ENCODE assay signal across 1 cellular context in genomic region chr18:9987931-9988330, GRCh38.
TF ChIP-seq lines count a peak whose summit lies in the region.

No MANE protein-coding gene starts in this region.

TF ChIP-seq in HepG2, 621 proteins besides CTCF, POLR2A, EP300 and RAD21 (continued from another document and continues in another):
- TF ChIP-seq, protein P1, sequence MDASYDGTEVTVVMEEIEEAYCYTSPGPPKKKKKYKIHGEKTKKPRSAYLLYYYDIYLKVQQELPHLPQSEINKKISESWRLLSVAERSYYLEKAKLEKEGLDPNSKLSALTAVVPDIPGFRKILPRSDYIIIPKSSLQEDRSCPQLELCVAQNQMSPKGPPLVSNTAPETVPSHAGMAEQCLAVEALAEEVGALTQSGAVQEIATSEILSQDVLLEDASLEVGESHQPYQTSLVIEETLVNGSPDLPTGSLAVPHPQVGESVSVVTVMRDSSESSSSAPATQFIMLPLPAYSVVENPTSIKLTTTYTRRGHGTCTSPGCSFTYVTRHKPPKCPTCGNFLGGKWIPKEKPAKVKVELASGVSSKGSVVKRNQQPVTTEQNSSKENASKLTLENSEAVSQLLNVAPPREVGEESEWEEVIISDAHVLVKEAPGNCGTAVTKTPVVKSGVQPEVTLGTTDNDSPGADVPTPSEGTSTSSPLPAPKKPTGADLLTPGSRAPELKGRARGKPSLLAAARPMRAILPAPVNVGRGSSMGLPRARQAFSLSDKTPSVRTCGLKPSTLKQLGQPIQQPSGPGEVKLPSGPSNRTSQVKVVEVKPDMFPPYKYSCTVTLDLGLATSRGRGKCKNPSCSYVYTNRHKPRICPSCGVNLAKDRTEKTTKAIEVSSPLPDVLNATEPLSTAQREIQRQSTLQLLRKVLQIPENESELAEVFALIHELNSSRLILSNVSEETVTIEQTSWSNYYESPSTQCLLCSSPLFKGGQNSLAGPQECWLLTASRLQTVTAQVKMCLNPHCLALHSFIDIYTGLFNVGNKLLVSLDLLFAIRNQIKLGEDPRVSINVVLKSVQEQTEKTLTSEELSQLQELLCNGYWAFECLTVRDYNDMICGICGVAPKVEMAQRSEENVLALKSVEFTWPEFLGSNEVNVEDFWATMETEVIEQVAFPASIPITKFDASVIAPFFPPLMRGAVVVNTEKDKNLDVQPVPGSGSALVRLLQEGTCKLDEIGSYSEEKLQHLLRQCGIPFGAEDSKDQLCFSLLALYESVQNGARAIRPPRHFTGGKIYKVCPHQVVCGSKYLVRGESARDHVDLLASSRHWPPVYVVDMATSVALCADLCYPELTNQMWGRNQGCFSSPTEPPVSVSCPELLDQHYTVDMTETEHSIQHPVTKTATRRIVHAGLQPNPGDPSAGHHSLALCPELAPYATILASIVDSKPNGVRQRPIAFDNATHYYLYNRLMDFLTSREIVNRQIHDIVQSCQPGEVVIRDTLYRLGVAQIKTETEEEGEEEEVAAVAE (CRISPR knock-in tag; IDR thresholded peaks at IDR 0.05; ENCODE audit: borderline replicate concordance) = no peak
- TF ChIP-seq NCOR1 (IDR thresholded peaks at IDR 0.05; ENCODE audit: borderline replicate concordance, low read length) (no peak), ZNF501 (CRISPR knock-in tag; IDR thresholded peaks at IDR 0.05) (0 out of 2 replicates have a peak, but pooled peaks have one; percentile 37), ZNF414 (CRISPR knock-in tag; IDR thresholded peaks at IDR 0.05) (no peak), PHF21A (CRISPR knock-in tag; IDR thresholded peaks at IDR 0.05) (no peak), ETV5 (CRISPR knock-in tag; IDR thresholded peaks at IDR 0.05; ENCODE audit: borderline replicate concordance) (no peak), EHMT2 (IDR thresholded peaks at IDR 0.05; ENCODE audit: borderline replicate concordance, low read depth, low read length) (no peak), SCMH1 (CRISPR knock-in tag; IDR thresholded peaks at IDR 0.05; ENCODE audit: borderline replicate concordance) (no peak), TAF1 (CRISPR knock-in tag; IDR thresholded peaks at IDR 0.05) (no peak), STAG1 (CRISPR knock-in tag; IDR thresholded peaks at IDR 0.05) (no peak), HHEX (CRISPR knock-in tag; IDR thresholded peaks at IDR 0.05) (no peak), KMT2B (CRISPR knock-in tag; IDR thresholded peaks at IDR 0.05) (0 out of 2 replicates have a peak, but pooled peaks have one; percentile 20), ZNF503 (CRISPR knock-in tag; IDR thresholded peaks at IDR 0.05) (no peak), PHF20 (CRISPR knock-in tag; IDR thresholded peaks at IDR 0.05) (no peak), ZNF34 (CRISPR knock-in tag; IDR thresholded peaks at IDR 0.05; ENCODE audit: borderline replicate concordance) (no peak), RXRA (CRISPR knock-in tag; IDR thresholded peaks at IDR 0.05) (0 out of 2 replicates have a peak, but pooled peaks have one; percentile 48), IKZF4 (CRISPR knock-in tag; IDR thresholded peaks at IDR 0.05; ENCODE audit: borderline replicate concordance, low read depth, not compliant biosample characterization) (no peak), ZNF816 (CRISPR knock-in tag; IDR thresholded peaks at IDR 0.05; ENCODE audit: borderline replicate concordance) (no peak), CHCHD3 (CRISPR knock-in tag; IDR thresholded peaks at IDR 0.05) (no peak), GPN1 (CRISPR knock-in tag; IDR thresholded peaks at IDR 0.05; ENCODE audit: borderline replicate concordance) (no peak), HDAC2 (CRISPR knock-in tag; IDR thresholded peaks at IDR 0.05) (0 out of 2 replicates have a peak, but pooled peaks have one; percentile 28), NR3C1 (CRISPR knock-in tag; IDR thresholded peaks at IDR 0.05) (no peak), CC2D1A (CRISPR knock-in tag; IDR thresholded peaks at IDR 0.05) (no peak), GTF3A (CRISPR knock-in tag; conservative IDR thresholded peaks at IDR 0.05) (no peak), ZBTB40 (IDR thresholded peaks at IDR 0.05) (no peak), ZBTB40 (CRISPR knock-in tag; IDR thresholded peaks at IDR 0.05) (no peak), SALL1 (CRISPR knock-in tag; IDR thresholded peaks at IDR 0.05) (peak; percentile 23; the same call in 1 of the 2 replicates), ZNF792 (CRISPR knock-in tag; IDR thresholded peaks at IDR 0.05) (no peak), MXD4 (CRISPR knock-in tag; IDR thresholded peaks at IDR 0.05) (no peak), PCBP1 (IDR thresholded peaks at IDR 0.05; ENCODE audit: borderline replicate concordance, low read depth, low read length) (no peak), FOSL2 (CRISPR knock-in tag; IDR thresholded peaks at IDR 0.05) (0 out of 2 replicates have a peak, but pooled peaks have one; percentile 13), HIC2 (CRISPR knock-in tag; IDR thresholded peaks at IDR 0.05; ENCODE audit: low read depth) (peak; percentile 18; the same call in 1 of the 2 replicates), MXI1 (IDR thresholded peaks at IDR 0.05; ENCODE audit: borderline replicate concordance, low read depth, low read length) (no peak)
- TF ChIP-seq, protein P2, sequence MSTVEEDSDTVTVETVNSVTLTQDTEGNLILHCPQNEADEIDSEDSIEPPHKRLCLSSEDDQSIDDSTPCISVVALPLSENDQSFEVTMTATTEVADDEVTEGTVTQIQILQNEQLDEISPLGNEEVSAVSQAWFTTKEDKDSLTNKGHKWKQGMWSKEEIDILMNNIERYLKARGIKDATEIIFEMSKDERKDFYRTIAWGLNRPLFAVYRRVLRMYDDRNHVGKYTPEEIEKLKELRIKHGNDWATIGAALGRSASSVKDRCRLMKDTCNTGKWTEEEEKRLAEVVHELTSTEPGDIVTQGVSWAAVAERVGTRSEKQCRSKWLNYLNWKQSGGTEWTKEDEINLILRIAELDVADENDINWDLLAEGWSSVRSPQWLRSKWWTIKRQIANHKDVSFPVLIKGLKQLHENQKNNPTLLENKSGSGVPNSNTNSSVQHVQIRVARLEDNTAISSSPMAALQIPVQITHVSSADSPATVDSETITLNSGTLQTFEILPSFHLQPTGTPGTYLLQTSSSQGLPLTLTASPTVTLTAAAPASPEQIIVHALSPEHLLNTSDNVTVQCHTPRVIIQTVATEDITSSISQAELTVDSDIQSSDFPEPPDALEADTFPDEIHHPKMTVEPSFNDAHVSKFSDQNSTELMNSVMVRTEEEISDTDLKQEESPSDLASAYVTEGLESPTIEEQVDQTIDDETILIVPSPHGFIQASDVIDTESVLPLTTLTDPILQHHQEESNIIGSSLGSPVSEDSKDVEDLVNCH (CRISPR knock-in tag; IDR thresholded peaks at IDR 0.05) = no peak
- TF ChIP-seq, protein P3, sequence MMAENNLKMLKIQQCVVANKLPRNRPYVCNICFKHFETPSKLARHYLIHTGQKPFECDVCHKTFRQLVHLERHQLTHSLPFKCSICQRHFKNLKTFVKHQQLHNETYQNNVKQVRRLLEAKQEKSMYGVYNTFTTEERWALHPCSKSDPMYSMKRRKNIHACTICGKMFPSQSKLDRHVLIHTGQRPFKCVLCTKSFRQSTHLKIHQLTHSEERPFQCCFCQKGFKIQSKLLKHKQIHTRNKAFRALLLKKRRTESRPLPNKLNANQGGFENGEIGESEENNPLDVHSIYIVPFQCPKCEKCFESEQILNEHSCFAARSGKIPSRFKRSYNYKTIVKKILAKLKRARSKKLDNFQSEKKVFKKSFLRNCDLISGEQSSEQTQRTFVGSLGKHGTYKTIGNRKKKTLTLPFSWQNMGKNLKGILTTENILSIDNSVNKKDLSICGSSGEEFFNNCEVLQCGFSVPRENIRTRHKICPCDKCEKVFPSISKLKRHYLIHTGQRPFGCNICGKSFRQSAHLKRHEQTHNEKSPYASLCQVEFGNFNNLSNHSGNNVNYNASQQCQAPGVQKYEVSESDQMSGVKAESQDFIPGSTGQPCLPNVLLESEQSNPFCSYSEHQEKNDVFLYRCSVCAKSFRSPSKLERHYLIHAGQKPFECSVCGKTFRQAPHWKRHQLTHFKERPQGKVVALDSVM (CRISPR knock-in tag; IDR thresholded peaks at IDR 0.05) = no peak
